In the genomic region with DNA sequence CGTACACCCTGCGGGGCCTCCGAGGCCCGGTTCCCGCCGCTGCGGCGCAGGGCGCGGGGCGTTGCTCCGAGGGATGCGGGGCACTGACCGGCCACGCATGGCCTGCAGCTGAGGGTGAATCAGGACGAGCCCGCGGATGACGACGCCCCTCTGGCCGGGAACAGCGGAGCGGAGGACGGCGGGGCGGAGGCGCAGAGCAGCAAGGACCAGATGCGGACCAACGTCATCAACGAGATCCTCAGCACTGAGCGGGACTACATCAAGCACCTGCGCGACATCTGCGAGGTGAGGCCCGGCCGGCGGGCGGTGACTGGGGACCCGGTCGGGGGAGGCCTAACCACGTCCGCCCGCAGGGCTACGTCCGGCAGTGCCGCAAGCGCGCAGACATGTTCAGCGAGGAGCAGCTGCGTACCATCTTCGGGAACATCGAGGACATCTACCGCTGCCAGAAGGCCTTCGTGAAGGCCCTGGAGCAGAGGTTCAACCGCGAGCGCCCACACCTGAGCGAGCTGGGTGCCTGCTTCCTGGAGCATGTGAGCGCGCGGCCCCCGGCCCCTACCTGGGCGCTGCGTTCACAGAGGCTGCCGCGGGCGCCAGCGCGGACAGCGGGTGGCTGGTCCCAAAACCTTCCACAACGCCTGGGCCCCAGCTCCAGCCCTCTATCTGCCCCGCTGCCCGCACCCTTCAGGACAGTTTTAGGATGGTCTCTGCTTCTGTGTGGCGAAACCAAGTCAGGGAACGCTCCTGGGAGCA, we compare ENCODE assay signal across 11 cellular contexts. TPM values are rescaled to one million over a fixed set of nuclear protein-coding genes. Genes with fewer than 3 reads are reported as not detected.
A peak's percentile ranks its signal among the peaks of the same experiment; 100 is the strongest.
DNase-seq lines count a peak whose midpoint lies in the region; ATAC-seq and TF ChIP-seq lines count a peak whose summit lies in the region.
"Had no signal": no experiment of that assay in that cellular context is flagged by ENCODE, and none has a peak within 500 bp of the region (broad histone marks: within the 10 kb centered on the region; RNA-seq: fewer than 3 reads in every experiment).

No MANE protein-coding gene starts in this region.

- DNase-seq in ELF-1 (ENCODE audit: low read depth, low spot score) (peak; percentile 28), dorsolateral prefrontal cortex (peak in 3 of 10 donors; percentile 13 to 46 (median 20)), sciatic nerve (ENCODE audit: low spot score) (peak; percentile 53), NCI-H1417 (lab: John Stamatoyannopoulos, UW) (no peak), putamen (ENCODE audit: low spot score) (no peak)
- DNase-seq in activated CD4-positive, alpha-beta T cell treated with anti-CD3 and anti-CD28 coated beads, Interleukin-2, amount 10 ng/mL, durations not matched to agents 7 days and 5 days: peak; percentile 43
- DNase-seq: glutamatergic neuron, NCI-H1694 had no signal

- peaks cover 0 to 4% (median 0%) of the 10 kb centered on the region in 45 donors for H3K27me3 ChIP-seq in dorsolateral prefrontal cortex

- peak overlapping the region in 55 of 59 donors; percentile 18 to 89 (median 71) for H3K27ac ChIP-seq in dorsolateral prefrontal cortex
- H3K27ac ChIP-seq: VCaP had no signal

- intact Hi-C loops in dorsolateral prefrontal cortex (cut with DNase I): loop anchor here (5.0 to 10.0 kb wide), 3 partner anchors 73 to 245 kb away; no protein-coding TSS in a partner anchor
- intact Hi-C loops in sciatic nerve (cut with DNase I): no loop called here

- no peaks in the 10 kb centered on the region for H3K9me3 Mint-ChIP-seq in activated CD4-positive, alpha-beta T cell treated with anti-CD3 and anti-CD28 coated beads, Interleukin-2, amount 10 ng/mL, durations not matched to agents 7 days and 5 days

- ATAC-seq in sciatic nerve (no peak), HG03025 (IDR thresholded peaks at IDR 0.05; ENCODE audit: low FRiP score, unreplicated experiment) (no peak), GM21737 (IDR thresholded peaks at IDR 0.05; ENCODE audit: unreplicated experiment) (no peak)

- H3K27me3 Mint-ChIP-seq in activated CD4-positive, alpha-beta T cell treated with anti-CD3 and anti-CD28 coated beads, Interleukin-2, amount 10 ng/mL, durations not matched to agents 7 days and 5 days: peaks cover 15% of the 10 kb centered on the region

- peaks cover 27% of the 10 kb centered on the region for H3K4me1 Mint-ChIP-seq in activated CD4-positive, alpha-beta T cell treated with anti-CD3 and anti-CD28 coated beads, Interleukin-2, amount 10 ng/mL, durations not matched to agents 7 days and 5 days

- POLR2A ChIA-PET in activated CD4-positive, alpha-beta T cell treated with anti-CD3 and anti-CD28 coated beads, Interleukin-2, amount 10 ng/mL, durations not matched to agents 7 days and 5 days (lab: Charles Lee): no interaction called here

- peak overlapping the region; percentile 70 for H3K4me3 Mint-ChIP-seq in activated CD4-positive, alpha-beta T cell treated with anti-CD3 and anti-CD28 coated beads, Interleukin-2, amount 10 ng/mL, durations not matched to agents 7 days and 5 days

- no peak for TF ChIP-seq CTCF in dorsolateral prefrontal cortex (IDR thresholded peaks at IDR 0.05 in 54 of 56, conservative IDR thresholded peaks at IDR 0.05 in 2 of 56; ENCODE audit: low read depth in 1 of 56, partially characterized antibody in 56 of 56)

- peaks cover 6% of the 10 kb centered on the region for H3K36me3 Mint-ChIP-seq in activated CD4-positive, alpha-beta T cell treated with anti-CD3 and anti-CD28 coated beads, Interleukin-2, amount 10 ng/mL, durations not matched to agents 7 days and 5 days (ENCODE audit: low read depth)

- CTCF ChIA-PET in activated CD4-positive, alpha-beta T cell treated with anti-CD3 and anti-CD28 coated beads, Interleukin-2, amount 10 ng/mL, durations not matched to agents 7 days and 5 days (lab: Charles Lee): interaction anchor here (0.6 kb wide), 2 partner anchors 26 to 55 kb away, joined by 3 to 4 read pairs; no protein-coding TSS in a partner anchor

- peak overlapping the region in 45 of 59 donors; percentile 7 to 56 (median 34) for H3K4me3 ChIP-seq in dorsolateral prefrontal cortex

- H3K27ac Mint-ChIP-seq in activated CD4-positive, alpha-beta T cell treated with anti-CD3 and anti-CD28 coated beads, Interleukin-2, amount 10 ng/mL, durations not matched to agents 7 days and 5 days: no peak overlapping the region

RNA-seq across cellular contexts. Expression of gene FAM168B, which starts 53.2 kb away (rescaled TPM):
- total RNA-seq in activated CD4-positive, alpha-beta T cell treated with anti-CD3 and anti-CD28 coated beads, Interleukin-2, amount 10 ng/mL, durations not matched to agents 7 days and 5 days: 10 to 100 TPM; 52.7 to 53.3 TPM
- total RNA-seq in dorsolateral prefrontal cortex (100 to 1,000 TPM; 119 to 220 (median 170) TPM), sciatic nerve (88.0 TPM)

Comparison
In these comparisons a context has a peak if more than half of its experiments do, and no peak if none do; other contexts are left out.
1. DNase-seq: peak in ELF-1 (single experiment), activated CD4-positive, alpha-beta T cell treated with anti-CD3 and anti-CD28 coated beads, Interleukin-2, amount 10 ng/mL, durations not matched to agents 7 days and 5 days (single experiment) and sciatic nerve (single experiment); none in NCI-H1417 (0 of 3) and putamen (single experiment).